Comparison of ENCODE assay signal across 18 cellular contexts in genomic region chr14:64201296-64201695, GRCh38.
DNase-seq lines count a peak whose midpoint lies in the region; ATAC-seq and TF ChIP-seq lines count a peak whose summit lies in the region.
"Had no signal": no experiment of that assay in that cellular context is flagged by ENCODE, and none has a peak within 500 bp of the region (broad histone marks: within the 10 kb centered on the region; RNA-seq: fewer than 3 reads in every experiment).

No MANE protein-coding gene starts in this region.

- H3K4me3 ChIP-seq in Karpas-422 (ENCODE audit: low read length) = no peak overlapping the region
- H3K4me3 ChIP-seq in thyroid gland (replicated peaks in 1 of 3) = no peak overlapping the region
- H3K4me3 ChIP-seq: HAP-1, K562 had no signal

- intact Hi-C loops in thyroid gland (cut with DNase I) = no loop called here

- peaks cover 92% of the 10 kb centered on the region for H3K4me1 ChIP-seq in Karpas-422 (ENCODE audit: low read length)
- H3K4me1 ChIP-seq in thyroid gland = peaks cover 42 to 68% of the 10 kb centered on the region in 2 donors

- H3K27ac ChIP-seq in Karpas-422 (ENCODE audit: low read length) (peak overlapping the region; percentile 40), thyroid gland (peak overlapping the region; percentile 21 to 81 (median 24))

- DNase-seq in Karpas-422 (no peak), nephron progenitor cell (no peak), thyroid gland (peak; percentile 73 to 77), hippocampal formation (lab: John Stamatoyannopoulos, UW) (no peak)
- DNase-seq in stimulated activated naive CD4-positive, alpha-beta T cell (lab: John Stamatoyannopoulos, UW) = no peak
- DNase-seq: activated CD4-positive, CD25-positive, alpha-beta regulatory T cell treated with anti-CD3 and anti-CD28 coated beads, Interleukin-2, amount 50 U/mL, for 72 hours; activated naive CD4-positive, alpha-beta T cell; activated T-cell treated with anti-CD3 and anti-CD28 coated beads, Interleukin-2, amount 50 U/mL, for 1 hour; CD4-positive, alpha-beta memory T cell; DMS153; NCI-H1436 treated with DMSO at 0.1 percent for 48 hours; NCI-H69; occipital lobe had no signal

- no peak overlapping the region for H3K9ac ChIP-seq in Karpas-422 (ENCODE audit: low read length)

- no peaks in the 10 kb centered on the region for H3K9me3 Mint-ChIP-seq in nephron progenitor cell

- peaks cover 17% of the 10 kb centered on the region for H3K36me3 Mint-ChIP-seq in nephron progenitor cell (ENCODE audit: low read depth)

- no peak overlapping the region for H3K4me3 Mint-ChIP-seq in nephron progenitor cell

- 54 to 55% methylated on average over 7 of the region's 7 CpGs for WGBS in thyroid gland, 2 donors

- H3K4me2 ChIP-seq in Karpas-422 (ENCODE audit: low read depth, low read length, poor library complexity, severe bottlenecking) = no peak overlapping the region

- H3K27ac Mint-ChIP-seq in nephron progenitor cell = peak overlapping the region; percentile 74

- H3K4me1 Mint-ChIP-seq in nephron progenitor cell = peaks cover 53% of the 10 kb centered on the region

- no peak for TF ChIP-seq POLR2A in thyroid gland (IDR thresholded peaks at IDR 0.05)

- H4K20me1 ChIP-seq in Karpas-422 (ENCODE audit: insufficient read depth, low read depth, low read length) = no peaks in the 10 kb centered on the region

- H3K9me3 ChIP-seq in Karpas-422 (ENCODE audit: low read length) (no peaks in the 10 kb centered on the region), thyroid gland (no peaks in the 10 kb centered on the region)
- H3K9me3 ChIP-seq: HAP-1 had no signal

- peaks cover 39% of the 10 kb centered on the region for H3K79me2 ChIP-seq in Karpas-422 (ENCODE audit: low read length)

- H3K27me3 ChIP-seq in Karpas-422 (ENCODE audit: low read length) (no peaks in the 10 kb centered on the region), thyroid gland (no peaks in the 10 kb centered on the region)

- no peak overlapping the region for H2AFZ ChIP-seq in Karpas-422 (ENCODE audit: low read length)

- H3K36me3 ChIP-seq in Karpas-422 (ENCODE audit: insufficient read depth, low read length) (no peaks in the 10 kb centered on the region; the same call in 1 of the 2 replicates), thyroid gland (no peaks in the 10 kb centered on the region)
- H3K36me3 ChIP-seq: HAP-1 had no signal

- ATAC-seq in esophagus mucosa = peak; percentile 76
- ATAC-seq in GM18868 (IDR thresholded peaks at IDR 0.05; ENCODE audit: unreplicated experiment) = no peak
- ATAC-seq: K562, left lobe of liver had no signal

- no peaks in the 10 kb centered on the region for H3K9me2 ChIP-seq in Karpas-422 (replicated peaks; ENCODE audit: insufficient read depth, low read length)

- TF ChIP-seq CTCF in nephron progenitor cell (IDR thresholded peaks at IDR 0.05) = no peak
- TF ChIP-seq CTCF in thyroid gland (IDR thresholded peaks at IDR 0.05) = no peak

- H3K27me3 Mint-ChIP-seq in nephron progenitor cell (ENCODE audit: low read depth, poor library complexity) = no peaks in the 10 kb centered on the region
- H3K27me3 Mint-ChIP-seq: CD4-positive, alpha-beta memory T cell had no signal

Comparison
In these comparisons a context has a peak if more than half of its experiments do, and no peak if none do; other contexts are left out.
1. DNase-seq: peak in thyroid gland (2 of 2); none in Karpas-422 (single experiment), nephron progenitor cell (single experiment), stimulated activated naive CD4-positive, alpha-beta T cell (0 of 6) and hippocampal formation (0 of 2).